1 cellular context compared by ENCODE assay signal in genomic region chr2:120904825-120905224, GRCh38.
TF ChIP-seq lines count a peak whose summit lies in the region.

No MANE protein-coding gene starts in this region.

TF ChIP-seq in H1, 55 proteins besides CTCF, POLR2A, EP300 and RAD21:
- no peak for TF ChIP-seq BCL11A (IDR thresholded peaks at IDR 0.05; ENCODE audit: low read depth in 2 of 2, low read length in 2 of 2)
- TF ChIP-seq E2F6 (IDR thresholded peaks at IDR 0.05) = no peak
- TF ChIP-seq SRF (IDR thresholded peaks at IDR 0.05; ENCODE audit: low read depth, low read length) = no peak
- no peak for TF ChIP-seq POU5F1 (IDR thresholded peaks at IDR 0.05; ENCODE audit: low read depth, low read length)
- no peak for TF ChIP-seq CEBPB (IDR thresholded peaks at IDR 0.05; ENCODE audit: low read depth, low read length)
- TF ChIP-seq CREB1 (IDR thresholded peaks at IDR 0.05) = no peak
- no peak for TF ChIP-seq BACH1 (IDR thresholded peaks at IDR 0.05; ENCODE audit: low read length)
TF ChIP-seq in H1: peak in this region for 0.
